In the genomic region with DNA sequence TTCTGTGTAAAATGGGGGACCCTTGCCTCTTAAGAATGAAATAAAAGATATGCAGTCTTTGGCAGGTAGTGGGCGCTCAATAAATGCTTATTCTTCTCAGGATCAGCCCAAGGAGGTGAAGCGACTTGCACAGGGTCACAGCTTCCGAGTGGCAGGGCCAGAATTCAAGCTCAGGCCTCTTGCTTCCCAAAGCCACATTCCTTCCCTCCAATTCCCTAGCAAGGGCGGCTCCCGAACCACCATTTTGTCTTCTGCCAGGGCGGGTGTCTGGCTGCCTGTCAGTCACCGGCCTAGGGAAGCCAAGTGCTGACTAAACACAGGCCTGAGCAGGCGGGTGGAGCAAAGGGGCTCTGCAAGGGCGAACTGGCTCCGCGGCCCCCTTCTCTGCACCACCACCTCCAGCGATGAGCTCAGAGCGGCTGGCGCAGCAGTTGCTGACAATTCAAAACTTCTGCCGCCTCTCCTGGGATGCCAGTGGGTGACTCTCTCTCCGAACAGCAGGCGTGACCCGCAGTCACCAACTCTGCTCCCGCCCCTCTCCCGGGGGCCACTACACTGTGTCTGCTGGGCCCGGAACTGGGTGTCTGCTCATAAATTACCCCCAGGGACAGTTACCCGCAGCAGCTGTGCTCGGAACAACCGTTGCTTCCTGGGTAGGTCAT, we compare ENCODE assay signal across 8 cellular contexts. TPM values are rescaled to one million over a fixed set of nuclear protein-coding genes. Genes with fewer than 3 reads are reported as not detected.
DNase-seq lines count a peak whose midpoint lies in the region; ATAC-seq and TF ChIP-seq lines count a peak whose summit lies in the region.

No MANE protein-coding gene starts in this region.

- H3K9me3 ChIP-seq in Karpas-422 (ENCODE audit: low read length) (no peaks in the 10 kb centered on the region), left lung (no peaks in the 10 kb centered on the region), stomach (no peaks in the 10 kb centered on the region)

- H3K4me2 ChIP-seq in Karpas-422 (ENCODE audit: low read depth, low read length, poor library complexity, severe bottlenecking), result peak overlapping the region; percentile 36

- no peak for TF ChIP-seq EP300 in stomach (IDR thresholded peaks at IDR 0.05)

- H3K27ac ChIP-seq in Karpas-422 (ENCODE audit: low read length) (peak overlapping the region; percentile 61), caudate nucleus (ENCODE audit: low read depth, low read length) (peak overlapping the region; percentile 79), left lung (peak overlapping the region; percentile 59 to 60), stomach (peak overlapping the region; percentile 63 to 83 (median 76))

- H3K4me1 ChIP-seq in Karpas-422 (ENCODE audit: low read length), result peaks cover 25% of the 10 kb centered on the region
- peaks cover 26 to 56% of the 10 kb centered on the region in 2 donors for H3K4me1 ChIP-seq in left lung
- H3K4me1 ChIP-seq in stomach, result peaks cover 33 to 92% (median 61%) of the 10 kb centered on the region in 4 donors

- H3K9me2 ChIP-seq in Karpas-422 (replicated peaks; ENCODE audit: insufficient read depth, low read length), result no peaks in the 10 kb centered on the region

- H4K20me1 ChIP-seq in Karpas-422 (ENCODE audit: insufficient read depth, low read depth, low read length), result no peaks in the 10 kb centered on the region

- H3K27me3 ChIP-seq in GM06990 (replicated peaks; ENCODE audit: control insufficient read depth, insufficient read depth, low read length), result no peaks in the 10 kb centered on the region
- no peaks in the 10 kb centered on the region for H3K27me3 ChIP-seq in Karpas-422 (ENCODE audit: low read length)
- H3K27me3 ChIP-seq in left lung, result no peaks in the 10 kb centered on the region
- no peaks in the 10 kb centered on the region for H3K27me3 ChIP-seq in stomach

- ATAC-seq in left lung (peak; percentile 40), GM18867 (IDR thresholded peaks at IDR 0.05; ENCODE audit: unreplicated experiment) (no peak)

- 0 out of 2 replicates have a peak overlapping the region, but pooled peaks have one; percentile 29 for H3K9ac ChIP-seq in Karpas-422 (ENCODE audit: low read length)

- H3K79me2 ChIP-seq in Karpas-422 (ENCODE audit: low read length), result no peaks in the 10 kb centered on the region

- H3K4me3 ChIP-seq in GM06990 (replicated peaks; ENCODE audit: low read depth, low read length) (no peak overlapping the region), Karpas-422 (ENCODE audit: low read length) (no peak overlapping the region), left lung (no peak overlapping the region), stomach (peak overlapping the region in 1 of 4 donors; percentile 4)

- TF ChIP-seq POLR2A in stomach (IDR thresholded peaks at IDR 0.05), result no peak

- intact Hi-C loops in left lung (cut with DNase I), result loop anchor here in 1 of 2 donors (5.0 to 10.0 kb wide), 2 partner anchors 204 to 262 kb away; no protein-coding TSS in a partner anchor
- intact Hi-C loops in stomach (cut with DNase I; ENCODE audit: low total_unique reads), result no loop called here

- 42 to 73% (median 55%) methylated on average over 15 to 24 of the region's 24 CpGs for WGBS in stomach, 5 donors

- peaks cover 5% of the 10 kb centered on the region for H3K36me3 ChIP-seq in GM06990 (ENCODE audit: control insufficient read depth, insufficient read depth, low read length)
- no peaks in the 10 kb centered on the region; the same call in 1 of the 2 replicates for H3K36me3 ChIP-seq in Karpas-422 (ENCODE audit: insufficient read depth, low read length)
- peaks cover 0 to 38% of the 10 kb centered on the region in 2 donors for H3K36me3 ChIP-seq in left lung
- H3K36me3 ChIP-seq in stomach, result peaks cover 22 to 39% (median 30%) of the 10 kb centered on the region in 4 donors

- DNase-seq in GM06990 (ENCODE audit: extremely low read depth, insufficient read length) (peak; percentile 60), Karpas-422 (peak; percentile 68), caudate nucleus (lab: John Stamatoyannopoulos, UW) (peak in 7 of 61 donors; percentile 12 to 46 (median 19)), left lung (peak in 1 of 2 donors; percentile 79), stomach (no peak), A172 (ENCODE audit: low spot score) (no peak), DMS153 treated with DMSO at 0.1 percent for 48 hours (lab: John Stamatoyannopoulos, UW; ENCODE audit: unreplicated experiment) (no peak)

- H2AFZ ChIP-seq in Karpas-422 (ENCODE audit: low read length), result no peak overlapping the region

- TF ChIP-seq CTCF in GM06990 (IDR thresholded peaks at IDR 0.05; ENCODE audit: insufficient read depth, low read length, poor library complexity, severe bottlenecking), result peak; percentile 57
- no peak for TF ChIP-seq CTCF in left lung (IDR thresholded peaks at IDR 0.05)
- TF ChIP-seq CTCF in stomach (IDR thresholded peaks at IDR 0.05), result no peak

RNA-seq across cellular contexts. Expression of gene GPR3, which starts 10.8 kb away (rescaled TPM):
- 3.6 and 3.7 TPM in 2 replicates for total RNA-seq in Karpas-422 (2014; rRNA removed; shearing (Covaris generic); ENCODE audit: low replicate concordance)
- total RNA-seq in left lung (under 1 TPM; 0.16 to 0.29 TPM), stomach (under 1 TPM in 2 of 5 donors, not detected in 3; 0.18 to 0.43 TPM)
- under 1 TPM in 2 of 3 donors, not detected in 1; 0.25 to 0.30 TPM for polyA plus RNA-seq in stomach
- total RNA-seq in A172 (2014; rRNA removed; shearing (Covaris generic)), result 0.05 and 0.50 TPM in 2 replicates

RNA-seq across cellular contexts. Expression of gene CD164L2, which starts 20.1 kb away (rescaled TPM):
- 0.22 TPM in 1 of 2 replicates, not detected in the other for total RNA-seq in Karpas-422 (2014; rRNA removed; shearing (Covaris generic); ENCODE audit: low replicate concordance)
- total RNA-seq in left lung (1 to 10 TPM; 4.0 to 5.9 TPM), stomach (not detected)
- 1 to 10 TPM in 2 of 3 donors, not detected in 1; 1.5 to 8.7 TPM for polyA plus RNA-seq in stomach
- not detected in 2 replicates for total RNA-seq in A172 (2014; rRNA removed; shearing (Covaris generic))

RNA-seq across cellular contexts. Expression of gene FCN3, which starts 28.6 kb away (rescaled TPM):
- total RNA-seq in Karpas-422 (2014; rRNA removed; shearing (Covaris generic); ENCODE audit: low replicate concordance), result not detected in 2 replicates
- 100 to 1,000 TPM; 156 to 487 TPM for total RNA-seq in left lung
- total RNA-seq in stomach, result 10 to 100 TPM in 1 of 5 donors, 1 to 10 TPM in 1, under 1 TPM in 1, not detected in 2; 0.55 to 15.2 (median 2.8) TPM
- 10 to 100 TPM in 1 of 3 donors, 1 to 10 TPM in 2; 4.1 to 10.8 (median 5.0) TPM for polyA plus RNA-seq in stomach
- not detected in 2 replicates for total RNA-seq in A172 (2014; rRNA removed; shearing (Covaris generic))

RNA-seq across cellular contexts. Expression of gene MAP3K6, which starts 36.4 kb away (rescaled TPM):
- 3.0 and 5.2 TPM in 2 replicates for total RNA-seq in Karpas-422 (2014; rRNA removed; shearing (Covaris generic); ENCODE audit: low replicate concordance)
- total RNA-seq in left lung (10 to 100 TPM; 81.7 to 83.3 TPM), stomach (10 to 100 TPM; 11.6 to 38.5 (median 25.8) TPM)
- 100 to 1,000 TPM in 1 of 3 donors, 10 to 100 TPM in 2; 43.4 to 110 (median 48.0) TPM for polyA plus RNA-seq in stomach
- 7.1 and 13.2 TPM in 2 replicates for total RNA-seq in A172 (2014; rRNA removed; shearing (Covaris generic))

Comparison
In these comparisons a context has a peak if more than half of its experiments do, and no peak if none do; other contexts are left out.
1. DNase-seq: peak in GM06990 (single experiment) and Karpas-422 (single experiment); none in stomach (single experiment), A172 (single experiment) and DMS153 treated with DMSO at 0.1 percent for 48 hours (single experiment).
2. RNA of gene FCN3, which starts 28.6 kb away (total RNA-seq): 156 to 487 TPM in left lung; 0.55 to 15.2 TPM in stomach, not detected in Karpas-422 and not detected in A172; every median in the first group is over 4 times any median in the second.
3. Peak in every context shown above with its lines, with median percentiles within 50 percentile points of each other: H3K27ac ChIP-seq.